In the genomic region with DNA sequence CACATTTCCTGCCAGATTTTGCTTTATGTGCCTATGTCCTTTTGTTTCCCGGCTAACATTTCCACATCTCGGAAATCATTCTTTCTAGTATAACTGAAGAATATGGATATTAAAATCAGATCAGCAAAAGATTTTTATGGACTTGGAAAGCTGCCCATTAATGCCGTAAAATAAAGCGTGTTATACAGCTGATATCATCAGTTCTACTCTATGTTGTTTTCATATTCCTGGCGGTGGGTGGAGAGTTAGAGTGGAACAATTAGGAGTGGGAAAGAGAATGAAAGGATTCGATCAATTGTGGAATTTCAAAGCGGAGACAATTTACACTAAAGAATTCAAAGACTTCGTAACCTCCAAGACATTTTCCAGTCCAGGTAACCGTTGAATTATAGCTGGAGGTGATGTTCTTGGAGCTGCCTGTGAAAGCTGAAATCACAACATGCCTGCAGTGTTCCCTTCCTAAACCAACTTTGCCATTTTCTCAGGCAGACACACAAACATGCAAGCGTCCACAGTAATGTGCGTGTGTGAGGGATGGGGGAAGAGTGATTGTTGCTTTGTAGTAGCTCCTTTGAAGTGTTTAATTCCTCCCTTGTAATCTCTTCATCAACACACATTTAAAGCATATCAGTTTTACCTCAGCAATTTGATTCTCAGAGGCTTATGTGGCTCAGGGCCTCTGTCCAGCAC, we compare ENCODE assay signal across 7 cellular contexts.
DNase-seq lines count a peak whose midpoint lies in the region; ATAC-seq and TF ChIP-seq lines count a peak whose summit lies in the region.

No MANE protein-coding gene starts in this region.

- H3K4me1 Mint-ChIP-seq in HFFc6 (ENCODE audit: low read depth) (no peaks in the 10 kb centered on the region), Calu3 (ENCODE audit: low read depth, unreplicated experiment) (no peaks in the 10 kb centered on the region)
- peaks cover 19% of the 10 kb centered on the region for H3K4me1 Mint-ChIP-seq in activated CD8-positive, alpha-beta T cell treated with anti-CD3 and anti-CD28 coated beads, Interleukin-2, amount 10 ng/mL, durations not matched to agents 7 days and 5 days (ENCODE audit: low read depth)

- H3K27ac Mint-ChIP-seq in HFFc6 = no peak overlapping the region
- no peak overlapping the region for H3K27ac Mint-ChIP-seq in activated CD8-positive, alpha-beta T cell treated with anti-CD3 and anti-CD28 coated beads, Interleukin-2, amount 10 ng/mL, durations not matched to agents 7 days and 5 days
- no peak overlapping the region for H3K27ac Mint-ChIP-seq in Calu3 (ENCODE audit: unreplicated experiment)

- TF ChIP-seq EP300 in suprapubic skin (IDR thresholded peaks at IDR 0.05) = no peak

- no TSS peak for BruUV-seq in Calu3 (replicated peaks; lab: Mats Ljungman, UMichigan)

- POLR2A ChIA-PET in activated CD8-positive, alpha-beta T cell treated with anti-CD3 and anti-CD28 coated beads, Interleukin-2, amount 10 ng/mL, durations not matched to agents 7 days and 5 days (lab: Charles Lee) = interaction anchor here (0.8 to 4.0 kb wide), 8 partner anchors 9 to 92 kb away, joined by 3 to 64 read pairs (median 8); no protein-coding TSS in a partner anchor

- H3K4me3 Mint-ChIP-seq in HFFc6 (no peak overlapping the region), Calu3 (ENCODE audit: low read depth, unreplicated experiment) (no peak overlapping the region)
- H3K4me3 Mint-ChIP-seq in activated CD8-positive, alpha-beta T cell treated with anti-CD3 and anti-CD28 coated beads, Interleukin-2, amount 10 ng/mL, durations not matched to agents 7 days and 5 days = no peak overlapping the region

- no peaks in the 10 kb centered on the region for H3K27me3 ChIP-seq in suprapubic skin

- 26% methylated on average over 11 of the region's 11 CpGs for WGBS in suprapubic skin

- H3K36me3 Mint-ChIP-seq in HFFc6 (ENCODE audit: low read depth) = no peaks in the 10 kb centered on the region
- H3K36me3 Mint-ChIP-seq in activated CD8-positive, alpha-beta T cell treated with anti-CD3 and anti-CD28 coated beads, Interleukin-2, amount 10 ng/mL, durations not matched to agents 7 days and 5 days (ENCODE audit: low read depth) = peaks cover 9% of the 10 kb centered on the region
- H3K36me3 Mint-ChIP-seq in Calu3 (ENCODE audit: insufficient read depth, unreplicated experiment) = no peaks in the 10 kb centered on the region

- H3K36me3 ChIP-seq in suprapubic skin = no peaks in the 10 kb centered on the region

- intact Hi-C loops in Calu3 (cut with micrococcal nuclease; ENCODE audit: unreplicated experiment) = loop anchor here (2.0 kb wide), 1 partner anchor 90 kb away; no protein-coding TSS in a partner anchor

- DNase-seq in HFFc6 = peak; percentile 7
- DNase-seq in activated CD8-positive, alpha-beta T cell treated with anti-CD3 and anti-CD28 coated beads, Interleukin-2, amount 10 ng/mL, durations not matched to agents 7 days and 5 days = no peak
- peak; percentile 27 for DNase-seq in inferior parietal cortex (ENCODE audit: extremely low spot score)
- no peak for DNase-seq in suprapubic skin (ENCODE audit: low spot score in 2 of 2)
- no peak for DNase-seq in left lobe of liver (ENCODE audit: low spot score)
- DNase-seq in Calu3 = no peak

- no peak for TF ChIP-seq POLR2A in suprapubic skin (IDR thresholded peaks at IDR 0.05)

- CTCF ChIA-PET in activated CD8-positive, alpha-beta T cell treated with anti-CD3 and anti-CD28 coated beads, Interleukin-2, amount 10 ng/mL, durations not matched to agents 7 days and 5 days (lab: Charles Lee) = interaction anchor here (0.8 to 7.5 kb wide), 9 partner anchors 9 to 132 kb away, joined by 3 to 97 read pairs (median 9); no protein-coding TSS in a partner anchor
- CTCF ChIA-PET in Calu3 (lab: Charles Lee) = interaction anchor here (0.7 kb wide), 1 partner anchor 84 kb away, joined by 4 read pairs; no protein-coding TSS in a partner anchor

- H3K27me3 Mint-ChIP-seq in HFFc6 (ENCODE audit: insufficient read depth) = no peaks in the 10 kb centered on the region; the same call in 1 of the 2 replicates
- no peaks in the 10 kb centered on the region for H3K27me3 Mint-ChIP-seq in activated CD8-positive, alpha-beta T cell treated with anti-CD3 and anti-CD28 coated beads, Interleukin-2, amount 10 ng/mL, durations not matched to agents 7 days and 5 days (ENCODE audit: low read depth)
- no peaks in the 10 kb centered on the region for H3K27me3 Mint-ChIP-seq in Calu3 (ENCODE audit: unreplicated experiment)

- ATAC-seq in activated CD8-positive, alpha-beta T cell treated with anti-CD3 and anti-CD28 coated beads, Interleukin-2, amount 10 ng/mL, durations not matched to agents 7 days and 5 days = peak; percentile 35
- ATAC-seq in left lobe of liver (no peak), GM18861 (IDR thresholded peaks at IDR 0.05; ENCODE audit: unreplicated experiment) (no peak)

- H3K27ac ChIP-seq in suprapubic skin = peak overlapping the region; percentile 68

- H3K9me3 Mint-ChIP-seq in HFFc6 = no peaks in the 10 kb centered on the region
- H3K9me3 Mint-ChIP-seq in activated CD8-positive, alpha-beta T cell treated with anti-CD3 and anti-CD28 coated beads, Interleukin-2, amount 10 ng/mL, durations not matched to agents 7 days and 5 days (ENCODE audit: insufficient read depth) = no peaks in the 10 kb centered on the region
- no peaks in the 10 kb centered on the region for H3K9me3 Mint-ChIP-seq in Calu3 (ENCODE audit: low read depth, unreplicated experiment)

- H3K9me3 ChIP-seq in suprapubic skin = no peaks in the 10 kb centered on the region

- peaks cover 17% of the 10 kb centered on the region for H3K4me1 ChIP-seq in suprapubic skin

- TF ChIP-seq CTCF in HFFc6 (IDR thresholded peaks at IDR 0.05) (no peak), suprapubic skin (IDR thresholded peaks at IDR 0.05) (no peak), Calu3 (IDR thresholded peaks at IDR 0.05; ENCODE audit: unreplicated experiment) (no peak)

- peak overlapping the region; percentile 40 for H3K4me3 ChIP-seq in suprapubic skin

Comparison
In these comparisons a context has a peak if more than half of its experiments do, and no peak if none do; other contexts are left out.
1. DNase-seq: peak in HFFc6 (single experiment) and inferior parietal cortex (single experiment); none in activated CD8-positive, alpha-beta T cell treated with anti-CD3 and anti-CD28 coated beads, Interleukin-2, amount 10 ng/mL, durations not matched to agents 7 days and 5 days (single experiment), suprapubic skin (0 of 2), left lobe of liver (single experiment) and Calu3 (single experiment).